1 cellular context compared by ENCODE assay signal in genomic region chr7:117630907-117631564, GRCh38.
TF ChIP-seq lines count a peak whose summit lies in the region.

No MANE protein-coding gene starts in this region.

TF ChIP-seq in IMR-90, 13 proteins besides CTCF, POLR2A, EP300 and RAD21 (continued from another document):
- TF ChIP-seq CHD1 (IDR thresholded peaks at IDR 0.05; ENCODE audit: low read depth, low read length) (no peak), CEBPB (IDR thresholded peaks at IDR 0.05; ENCODE audit: low read depth, low read length) (no peak), MAFK (IDR thresholded peaks at IDR 0.05; ENCODE audit: low read depth, low read length) (no peak), MXI1 (IDR thresholded peaks at IDR 0.05; ENCODE audit: borderline replicate concordance, low read depth, low read length) (no peak)
